2 cellular contexts compared by ENCODE assay signal in the genomic region with DNA sequence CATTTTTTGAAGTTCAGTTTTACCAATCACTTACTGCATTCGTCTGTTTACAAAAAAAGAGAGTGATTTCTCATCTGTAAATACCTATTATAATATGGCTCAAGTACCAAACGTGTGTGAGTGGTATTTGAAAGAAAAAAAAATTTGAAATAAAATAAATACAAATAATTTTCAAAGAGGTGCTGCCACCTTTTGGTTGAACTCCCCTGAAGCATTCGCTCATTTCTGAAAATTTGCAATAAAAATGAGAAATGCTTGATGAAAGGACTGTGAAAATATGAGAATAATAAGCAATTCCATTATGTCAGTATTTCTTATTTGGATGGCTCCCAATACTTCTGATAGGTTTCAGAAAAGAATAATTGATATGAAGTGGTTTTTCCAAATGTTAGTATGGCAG.
TF ChIP-seq lines count a peak whose summit lies in the region.

No MANE protein-coding gene starts in this region.

TF ChIP-seq in liver, 16 proteins besides CTCF, POLR2A, EP300 and RAD21 (continued from another document):
- TF ChIP-seq ZBTB33 (IDR thresholded peaks at IDR 0.05) (no peak), ATF3 (IDR thresholded peaks at IDR 0.05) (no peak), NR2F2 (IDR thresholded peaks at IDR 0.05) (no peak), FOXA2 (IDR thresholded peaks at IDR 0.05) (no peak), HNF4A (conservative IDR thresholded peaks at IDR 0.05) (no peak), FOXA1 (IDR thresholded peaks at IDR 0.05) (no peak), RXRA (IDR thresholded peaks at IDR 0.05) (no peak), EGR1 (IDR thresholded peaks at IDR 0.05; ENCODE audit: low read depth in 2 of 2) (no peak), JUND (IDR thresholded peaks at IDR 0.05) (no peak), TAF1 (conservative IDR thresholded peaks at IDR 0.05) (no peak)
- TF ChIP-seq, protein P1, sequence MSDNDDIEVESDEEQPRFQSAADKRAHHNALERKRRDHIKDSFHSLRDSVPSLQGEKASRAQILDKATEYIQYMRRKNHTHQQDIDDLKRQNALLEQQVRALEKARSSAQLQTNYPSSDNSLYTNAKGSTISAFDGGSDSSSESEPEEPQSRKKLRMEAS (IDR thresholded peaks at IDR 0.05), result no peak

TF ChIP-seq in HepG2, 621 proteins besides CTCF, POLR2A, EP300 and RAD21 (continued from another document):
- TF ChIP-seq ZSCAN5A (CRISPR knock-in tag; IDR thresholded peaks at IDR 0.05; ENCODE audit: borderline replicate concordance), result no peak
